12 cellular contexts compared by ENCODE assay signal in genomic region chr6:153957409-153957808, GRCh38.
DNase-seq lines count a peak whose midpoint lies in the region; ATAC-seq and TF ChIP-seq lines count a peak whose summit lies in the region.
"Had no signal": no experiment of that assay in that cellular context is flagged by ENCODE, and none has a peak within 500 bp of the region (broad histone marks: within the 10 kb centered on the region; RNA-seq: fewer than 3 reads in every experiment).

No MANE protein-coding gene starts in this region.

- no peaks in the 10 kb centered on the region for H3K27me3 ChIP-seq in BE2C

- peaks cover 8% of the 10 kb centered on the region for H3K27me3 Mint-ChIP-seq in chondrocyte (ENCODE audit: low read depth)
- H3K27me3 Mint-ChIP-seq: effector memory CD8-positive, alpha-beta T cell had no signal

- no peaks in the 10 kb centered on the region for H3K36me3 Mint-ChIP-seq in chondrocyte (ENCODE audit: low read depth)
- H3K36me3 Mint-ChIP-seq: activated CD4-positive, alpha-beta memory T cell treated with anti-CD3 and anti-CD28 coated beads for 36 hours; CD4-positive, CD25-positive, alpha-beta regulatory T cell had no signal

- ATAC-seq in GM18519 (IDR thresholded peaks at IDR 0.05; ENCODE audit: low FRiP score, unreplicated experiment) (peak; percentile 85), GM21423 (IDR thresholded peaks at IDR 0.05; ENCODE audit: unreplicated experiment) (peak; percentile 90), HG03060 (IDR thresholded peaks at IDR 0.05; ENCODE audit: low read depth, unreplicated experiment) (peak; percentile 93)
- ATAC-seq: effector memory CD8-positive, alpha-beta T cell had no signal

- DNase-seq in NCI-H526 treated with DMSO at 0.1 percent for 48 hours (lab: John Stamatoyannopoulos, UW) (peak; percentile 76), BE2C (no peak), chondrocyte (ENCODE audit: low spot score) (no peak)
- no peak for DNase-seq in activated CD4-positive, CD25-positive, alpha-beta regulatory T cell treated with anti-CD3 and anti-CD28 coated beads, Interleukin-2, amount 50 U/mL, for 72 hours
- no peak for DNase-seq in effector CD8-positive, alpha-beta T cell (lab: John Stamatoyannopoulos, UW)
- DNase-seq: activated CD4-positive, alpha-beta memory T cell treated with anti-CD3 and anti-CD28 coated beads for 36 hours; CD4-positive, CD25-positive, alpha-beta regulatory T cell; effector memory CD8-positive, alpha-beta T cell; IMR-90 had no signal

- no peaks in the 10 kb centered on the region for H3K36me3 ChIP-seq in BE2C

- peaks cover 4% of the 10 kb centered on the region for H3K9me3 Mint-ChIP-seq in chondrocyte (ENCODE audit: low read depth)
- H3K9me3 Mint-ChIP-seq: activated CD4-positive, alpha-beta memory T cell treated with anti-CD3 and anti-CD28 coated beads for 36 hours had no signal

- H3K4me3 Mint-ChIP-seq in chondrocyte (ENCODE audit: unreplicated experiment) = no peak overlapping the region
- H3K4me3 Mint-ChIP-seq: activated CD4-positive, alpha-beta memory T cell treated with anti-CD3 and anti-CD28 coated beads for 36 hours; CD4-positive, CD25-positive, alpha-beta regulatory T cell; effector memory CD8-positive, alpha-beta T cell had no signal

- TF ChIP-seq CTCF in BE2C (IDR thresholded peaks at IDR 0.05; ENCODE audit: low read depth, low read length) (no peak), chondrocyte (IDR thresholded peaks at IDR 0.05) (no peak)

- no peak overlapping the region for H3K4me3 ChIP-seq in BE2C (ENCODE audit: low read depth, low read length)

- H3K27ac Mint-ChIP-seq in chondrocyte (ENCODE audit: unreplicated experiment) = no peak overlapping the region
- H3K27ac Mint-ChIP-seq: activated CD4-positive, alpha-beta memory T cell treated with anti-CD3 and anti-CD28 coated beads for 36 hours; CD4-positive, CD25-positive, alpha-beta regulatory T cell; effector memory CD8-positive, alpha-beta T cell had no signal

- no peaks in the 10 kb centered on the region for H3K9me3 ChIP-seq in BE2C

- H3K4me1 Mint-ChIP-seq in chondrocyte (ENCODE audit: low read depth) = peaks cover 7% of the 10 kb centered on the region
- H3K4me1 Mint-ChIP-seq: CD4-positive, CD25-positive, alpha-beta regulatory T cell had no signal

- peaks cover 5% of the 10 kb centered on the region for H3K4me1 ChIP-seq in BE2C
